20 cellular contexts compared by ENCODE assay signal in genomic region chr12:54865683-54866324, GRCh38. TPM values are rescaled to one million over a fixed set of nuclear protein-coding genes. Genes with fewer than 3 reads are reported as not detected.
DNase-seq lines count a peak whose midpoint lies in the region; ATAC-seq lines count a peak whose summit lies in the region.
"Had no signal": no experiment of that assay in that cellular context is flagged by ENCODE, and none has a peak within 500 bp of the region (broad histone marks: within the 10 kb centered on the region; RNA-seq: fewer than 3 reads in every experiment).

No MANE protein-coding gene starts in this region.

- H3K9me3 Mint-ChIP-seq in activated T-cell treated with anti-CD3 and anti-CD28 coated beads, Interleukin-2, amount 50 U/mL, for 24 hours = no peaks in the 10 kb centered on the region
- H3K9me3 Mint-ChIP-seq in activated naive CD8-positive, alpha-beta T cell treated with anti-CD3 and anti-CD28 coated beads for 36 hours = no peaks in the 10 kb centered on the region
- no peaks in the 10 kb centered on the region for H3K9me3 Mint-ChIP-seq in stimulated activated naive CD8-positive, alpha-beta T cell treated with anti-CD3 and anti-CD28 coated beads, Interleukin-15, amount 100 ng/mL, for 72 hours
- peaks cover 7% of the 10 kb centered on the region for H3K9me3 Mint-ChIP-seq in natural killer cell treated with Interleukin-12 subunit alpha and Interleukin-12 subunit beta and Interleukin-15 and Interleukin-18, amount 100 ng/mL, for 72 hours

- peaks cover 36% of the 10 kb centered on the region for H3K27me3 Mint-ChIP-seq in activated T-cell treated with anti-CD3 and anti-CD28 coated beads, Interleukin-2, amount 50 U/mL, for 24 hours
- H3K27me3 Mint-ChIP-seq in activated naive CD8-positive, alpha-beta T cell treated with anti-CD3 and anti-CD28 coated beads for 36 hours = peaks cover 14% of the 10 kb centered on the region
- H3K27me3 Mint-ChIP-seq in stimulated activated naive CD8-positive, alpha-beta T cell treated with anti-CD3 and anti-CD28 coated beads, Interleukin-15, amount 100 ng/mL, for 72 hours = peaks cover 24% of the 10 kb centered on the region
- no peaks in the 10 kb centered on the region for H3K27me3 Mint-ChIP-seq in natural killer cell treated with Interleukin-12 subunit alpha and Interleukin-12 subunit beta and Interleukin-15 and Interleukin-18, amount 100 ng/mL, for 72 hours

- peaks cover 38% of the 10 kb centered on the region for H3K4me1 Mint-ChIP-seq in activated T-cell treated with anti-CD3 and anti-CD28 coated beads, Interleukin-2, amount 50 U/mL, for 24 hours (ENCODE audit: low read depth)
- H3K4me1 Mint-ChIP-seq in activated naive CD8-positive, alpha-beta T cell treated with anti-CD3 and anti-CD28 coated beads for 36 hours = peaks cover 23% of the 10 kb centered on the region
- peaks cover 40% of the 10 kb centered on the region for H3K4me1 Mint-ChIP-seq in stimulated activated naive CD8-positive, alpha-beta T cell treated with anti-CD3 and anti-CD28 coated beads, Interleukin-15, amount 100 ng/mL, for 72 hours
- H3K4me1 Mint-ChIP-seq in natural killer cell treated with Interleukin-12 subunit alpha and Interleukin-12 subunit beta and Interleukin-15 and Interleukin-18, amount 100 ng/mL, for 72 hours (ENCODE audit: low read depth in 2 of 2) = peaks cover 32 to 34% of the 10 kb centered on the region in 2 donors
- H3K4me1 Mint-ChIP-seq: B cell, IgD-negative memory B cell had no signal

- no peak overlapping the region for H3K4me3 Mint-ChIP-seq in activated T-cell treated with anti-CD3 and anti-CD28 coated beads, Interleukin-2, amount 50 U/mL, for 24 hours
- no peak overlapping the region for H3K4me3 Mint-ChIP-seq in activated naive CD8-positive, alpha-beta T cell treated with anti-CD3 and anti-CD28 coated beads for 36 hours
- H3K4me3 Mint-ChIP-seq in stimulated activated naive CD8-positive, alpha-beta T cell treated with anti-CD3 and anti-CD28 coated beads, Interleukin-15, amount 100 ng/mL, for 72 hours = peak overlapping the region in 1 of 2 donors; percentile 23
- H3K4me3 Mint-ChIP-seq in natural killer cell treated with Interleukin-12 subunit alpha and Interleukin-12 subunit beta and Interleukin-15 and Interleukin-18, amount 100 ng/mL, for 72 hours = no peak overlapping the region
- H3K4me3 Mint-ChIP-seq: B cell, CD14-positive monocyte, IgD-negative memory B cell had no signal

- DNase-seq in activated T-cell treated with anti-CD3 and anti-CD28 coated beads, Interleukin-2, amount 50 U/mL, for 24 hours = no peak
- DNase-seq in activated T-cell treated with anti-CD3 and anti-CD28 coated beads, Interleukin-2, amount 50 U/mL, for 1 hour = no peak
- peak; percentile 7 for DNase-seq in stimulated activated CD4-positive, alpha-beta T cell treated with anti-CD3 and anti-CD28 coated beads, Interleukin-1b, Interleukin-23, amount 100 ng/mL, for 48 hours
- no peak for DNase-seq in stimulated activated CD4-positive, alpha-beta T cell treated with anti-CD3 and anti-CD28 coated beads, Interleukin-4, amount 100 ng/mL, for 1 hour
- DNase-seq in activated naive CD8-positive, alpha-beta T cell treated with anti-CD3 and anti-CD28 coated beads for 36 hours = peak; percentile 3
- DNase-seq in stimulated activated naive CD8-positive, alpha-beta T cell treated with anti-CD3 and anti-CD28 coated beads, Interleukin-15, amount 100 ng/mL, for 72 hours = peak in 1 of 2 donors; percentile 35
- DNase-seq in NCI-H128 (lab: John Stamatoyannopoulos, UW; ENCODE audit: unreplicated experiment) = no peak
- no peak for DNase-seq in natural killer cell treated with Interleukin-12 subunit alpha and Interleukin-12 subunit beta and Interleukin-15 and Interleukin-18, amount 100 ng/mL, for 72 hours (ENCODE audit: low spot score)
- DNase-seq: GDM1, NCI-H1105, NCI-H2029 treated with DMSO at 0.1 percent for 48 hours, NCI-H226, NCI-H510A treated with DMSO at 0.1 percent for 48 hours, NCI-H748 treated with DMSO at 0.1 percent for 48 hours had no signal

- ATAC-seq in stimulated activated naive CD8-positive, alpha-beta T cell treated with anti-CD3 and anti-CD28 coated beads, Interleukin-15, amount 100 ng/mL, for 72 hours = peak; percentile 90
- no peak for ATAC-seq in natural killer cell treated with Interleukin-12 subunit alpha and Interleukin-12 subunit beta and Interleukin-15 and Interleukin-18, amount 100 ng/mL, for 72 hours
- ATAC-seq: A549 had no signal

- H3K27ac Mint-ChIP-seq in activated T-cell treated with anti-CD3 and anti-CD28 coated beads, Interleukin-2, amount 50 U/mL, for 24 hours = peak overlapping the region; percentile 53
- no peak overlapping the region for H3K27ac Mint-ChIP-seq in activated naive CD8-positive, alpha-beta T cell treated with anti-CD3 and anti-CD28 coated beads for 36 hours
- H3K27ac Mint-ChIP-seq in stimulated activated naive CD8-positive, alpha-beta T cell treated with anti-CD3 and anti-CD28 coated beads, Interleukin-15, amount 100 ng/mL, for 72 hours = peak overlapping the region in 1 of 2 donors; percentile 74
- no peak overlapping the region for H3K27ac Mint-ChIP-seq in natural killer cell treated with Interleukin-12 subunit alpha and Interleukin-12 subunit beta and Interleukin-15 and Interleukin-18, amount 100 ng/mL, for 72 hours
- H3K27ac Mint-ChIP-seq: B cell, CD14-positive monocyte, IgD-negative memory B cell had no signal

- H3K36me3 Mint-ChIP-seq in activated T-cell treated with anti-CD3 and anti-CD28 coated beads, Interleukin-2, amount 50 U/mL, for 24 hours (ENCODE audit: low read depth) = no peaks in the 10 kb centered on the region
- H3K36me3 Mint-ChIP-seq in activated naive CD8-positive, alpha-beta T cell treated with anti-CD3 and anti-CD28 coated beads for 36 hours = no peaks in the 10 kb centered on the region
- peaks cover 9% of the 10 kb centered on the region for H3K36me3 Mint-ChIP-seq in natural killer cell treated with Interleukin-12 subunit alpha and Interleukin-12 subunit beta and Interleukin-15 and Interleukin-18, amount 100 ng/mL, for 72 hours
- H3K36me3 Mint-ChIP-seq: CD14-positive monocyte, IgD-negative memory B cell had no signal

RNA-seq across cellular contexts. Expression of gene MUCL1, which starts 11.5 kb away (rescaled TPM):
- total RNA-seq in activated naive CD8-positive, alpha-beta T cell treated with anti-CD3 and anti-CD28 coated beads for 36 hours = not detected
- 10 to 100 TPM in 1 of 2 donors, 1 to 10 TPM in 1; 5.9 to 11.3 TPM for total RNA-seq in natural killer cell treated with Interleukin-12 subunit alpha and Interleukin-12 subunit beta and Interleukin-15 and Interleukin-18, amount 100 ng/mL, for 72 hours
- total RNA-seq: B cell, Daoy, H4 had no signal

Comparison
In these comparisons a context has a peak if more than half of its experiments do, and no peak if none do; other contexts are left out.
1. DNase-seq: peak in stimulated activated CD4-positive, alpha-beta T cell treated with anti-CD3 and anti-CD28 coated beads, Interleukin-1b, Interleukin-23, amount 100 ng/mL, for 48 hours (single experiment) and activated naive CD8-positive, alpha-beta T cell treated with anti-CD3 and anti-CD28 coated beads for 36 hours (single experiment); none in activated T-cell treated with anti-CD3 and anti-CD28 coated beads, Interleukin-2, amount 50 U/mL, for 24 hours (single experiment), activated T-cell treated with anti-CD3 and anti-CD28 coated beads, Interleukin-2, amount 50 U/mL, for 1 hour (single experiment), stimulated activated CD4-positive, alpha-beta T cell treated with anti-CD3 and anti-CD28 coated beads, Interleukin-4, amount 100 ng/mL, for 1 hour (single experiment), NCI-H128 (single experiment) and natural killer cell treated with Interleukin-12 subunit alpha and Interleukin-12 subunit beta and Interleukin-15 and Interleukin-18, amount 100 ng/mL, for 72 hours (single experiment).
2. RNA of gene MUCL1, which starts 11.5 kb away (total RNA-seq): 5.9 to 11.3 TPM in natural killer cell treated with Interleukin-12 subunit alpha and Interleukin-12 subunit beta and Interleukin-15 and Interleukin-18, amount 100 ng/mL, for 72 hours; not detected in activated naive CD8-positive, alpha-beta T cell treated with anti-CD3 and anti-CD28 coated beads for 36 hours; every median in the first group is over 4 times any median in the second.